1 cellular context compared by ENCODE assay signal in the genomic region with DNA sequence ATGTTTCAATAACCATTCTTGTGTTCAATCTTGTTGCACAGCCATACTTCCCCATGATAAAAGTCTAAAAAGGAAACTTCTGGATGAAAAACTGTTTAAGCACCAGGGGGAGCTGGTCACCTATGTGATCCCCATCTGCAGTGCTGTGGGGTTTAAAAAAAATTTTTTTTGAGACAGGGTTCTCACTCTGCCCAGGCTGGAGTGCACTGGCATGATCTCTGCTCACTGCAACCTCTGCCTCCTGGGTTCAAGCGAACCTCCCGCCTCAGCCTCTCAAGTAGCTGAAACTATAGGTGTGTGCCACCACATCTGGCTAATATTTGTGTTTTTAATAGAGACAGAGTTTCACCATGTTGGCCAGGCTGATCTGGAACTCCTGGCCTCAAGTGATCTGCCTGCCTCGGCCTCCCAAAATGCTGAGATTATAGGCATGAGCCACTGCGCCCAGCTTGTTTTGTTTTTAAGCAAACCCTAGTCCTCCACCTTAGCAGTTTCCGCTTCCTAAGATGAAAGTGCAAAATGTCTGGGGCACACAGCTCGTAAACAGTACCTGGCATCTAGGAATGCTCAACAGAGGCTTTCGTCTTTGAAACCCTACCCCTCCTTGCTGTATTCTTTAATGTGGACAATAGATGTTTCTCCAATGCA.
TF ChIP-seq lines count a peak whose summit lies in the region.

No MANE protein-coding gene starts in this region.

TF ChIP-seq in HepG2, 621 proteins besides CTCF, POLR2A, EP300 and RAD21 (continued from another document and continues in another):
- TF ChIP-seq, protein P1, sequence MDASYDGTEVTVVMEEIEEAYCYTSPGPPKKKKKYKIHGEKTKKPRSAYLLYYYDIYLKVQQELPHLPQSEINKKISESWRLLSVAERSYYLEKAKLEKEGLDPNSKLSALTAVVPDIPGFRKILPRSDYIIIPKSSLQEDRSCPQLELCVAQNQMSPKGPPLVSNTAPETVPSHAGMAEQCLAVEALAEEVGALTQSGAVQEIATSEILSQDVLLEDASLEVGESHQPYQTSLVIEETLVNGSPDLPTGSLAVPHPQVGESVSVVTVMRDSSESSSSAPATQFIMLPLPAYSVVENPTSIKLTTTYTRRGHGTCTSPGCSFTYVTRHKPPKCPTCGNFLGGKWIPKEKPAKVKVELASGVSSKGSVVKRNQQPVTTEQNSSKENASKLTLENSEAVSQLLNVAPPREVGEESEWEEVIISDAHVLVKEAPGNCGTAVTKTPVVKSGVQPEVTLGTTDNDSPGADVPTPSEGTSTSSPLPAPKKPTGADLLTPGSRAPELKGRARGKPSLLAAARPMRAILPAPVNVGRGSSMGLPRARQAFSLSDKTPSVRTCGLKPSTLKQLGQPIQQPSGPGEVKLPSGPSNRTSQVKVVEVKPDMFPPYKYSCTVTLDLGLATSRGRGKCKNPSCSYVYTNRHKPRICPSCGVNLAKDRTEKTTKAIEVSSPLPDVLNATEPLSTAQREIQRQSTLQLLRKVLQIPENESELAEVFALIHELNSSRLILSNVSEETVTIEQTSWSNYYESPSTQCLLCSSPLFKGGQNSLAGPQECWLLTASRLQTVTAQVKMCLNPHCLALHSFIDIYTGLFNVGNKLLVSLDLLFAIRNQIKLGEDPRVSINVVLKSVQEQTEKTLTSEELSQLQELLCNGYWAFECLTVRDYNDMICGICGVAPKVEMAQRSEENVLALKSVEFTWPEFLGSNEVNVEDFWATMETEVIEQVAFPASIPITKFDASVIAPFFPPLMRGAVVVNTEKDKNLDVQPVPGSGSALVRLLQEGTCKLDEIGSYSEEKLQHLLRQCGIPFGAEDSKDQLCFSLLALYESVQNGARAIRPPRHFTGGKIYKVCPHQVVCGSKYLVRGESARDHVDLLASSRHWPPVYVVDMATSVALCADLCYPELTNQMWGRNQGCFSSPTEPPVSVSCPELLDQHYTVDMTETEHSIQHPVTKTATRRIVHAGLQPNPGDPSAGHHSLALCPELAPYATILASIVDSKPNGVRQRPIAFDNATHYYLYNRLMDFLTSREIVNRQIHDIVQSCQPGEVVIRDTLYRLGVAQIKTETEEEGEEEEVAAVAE (CRISPR knock-in tag; IDR thresholded peaks at IDR 0.05; ENCODE audit: borderline replicate concordance), result no peak
- TF ChIP-seq REPIN1 (CRISPR knock-in tag; IDR thresholded peaks at IDR 0.05; ENCODE audit: borderline replicate concordance, low read depth) (no peak), CBX5 (CRISPR knock-in tag; IDR thresholded peaks at IDR 0.05; ENCODE audit: borderline replicate concordance) (no peak), RARA (CRISPR knock-in tag; IDR thresholded peaks at IDR 0.05) (no peak), ZKSCAN8 (CRISPR knock-in tag; IDR thresholded peaks at IDR 0.05; ENCODE audit: borderline replicate concordance) (0 out of 2 replicates have a peak, but pooled peaks have one; percentile 36), PAF1 (CRISPR knock-in tag; IDR thresholded peaks at IDR 0.05) (no peak), ZBTB7B (CRISPR knock-in tag; IDR thresholded peaks at IDR 0.05) (0 out of 2 replicates have a peak, but pooled peaks have one; percentile 19), GABPA (IDR thresholded peaks at IDR 0.05; ENCODE audit: low read depth, low read length) (no peak), GABPA (CRISPR knock-in tag; IDR thresholded peaks at IDR 0.05; ENCODE audit: low read depth) (no peak), HCFC1 (IDR thresholded peaks at IDR 0.05; ENCODE audit: low read depth, low read length) (no peak), MTF2 (CRISPR knock-in tag; IDR thresholded peaks at IDR 0.05; ENCODE audit: borderline replicate concordance) (no peak), ZBTB1 (CRISPR knock-in tag; IDR thresholded peaks at IDR 0.05; ENCODE audit: borderline replicate concordance) (no peak), TRIM24 (CRISPR knock-in tag; IDR thresholded peaks at IDR 0.05) (no peak), FOXA3 (CRISPR knock-in tag; IDR thresholded peaks at IDR 0.05) (no peak), KDM5B (CRISPR knock-in tag; IDR thresholded peaks at IDR 0.05; ENCODE audit: borderline replicate concordance) (no peak), ZC3H13 (CRISPR knock-in tag; IDR thresholded peaks at IDR 0.05) (no peak), MAF1 (CRISPR knock-in tag; IDR thresholded peaks at IDR 0.05; ENCODE audit: borderline replicate concordance) (no peak), GTF3A (CRISPR knock-in tag; conservative IDR thresholded peaks at IDR 0.05) (no peak), ZNF230 (CRISPR knock-in tag; IDR thresholded peaks at IDR 0.05) (no peak), TEAD3 (CRISPR knock-in tag; optimal IDR thresholded peaks at IDR 0.05; ENCODE audit: borderline replicate concordance) (no peak), CHD2 (IDR thresholded peaks at IDR 0.05; ENCODE audit: low read depth, low read length) (no peak), ZFP36 (IDR thresholded peaks at IDR 0.05; ENCODE audit: borderline replicate concordance, low read depth, low read length, partially characterized antibody) (peak; percentile 26), JUN (CRISPR knock-in tag; IDR thresholded peaks at IDR 0.05) (no peak), ZNF615 (CRISPR knock-in tag; IDR thresholded peaks at IDR 0.05; ENCODE audit: borderline replicate concordance) (no peak), HNRNPL (IDR thresholded peaks at IDR 0.05; ENCODE audit: low read depth, low read length) (0 out of 2 replicates have a peak, but pooled peaks have one; percentile 17), ZNF670 (CRISPR knock-in tag; IDR thresholded peaks at IDR 0.05; ENCODE audit: borderline replicate concordance) (no peak), MBNL3 (CRISPR knock-in tag; conservative IDR thresholded peaks at IDR 0.05) (no peak), HDAC2 (CRISPR knock-in tag; IDR thresholded peaks at IDR 0.05) (no peak; the same call in 1 of the 2 replicates), FOXK2 (IDR thresholded peaks at IDR 0.05) (no peak), ZNF605 (CRISPR knock-in tag; IDR thresholded peaks at IDR 0.05) (no peak), ZNF501 (CRISPR knock-in tag; IDR thresholded peaks at IDR 0.05) (peak; percentile 16; the same call in 1 of the 2 replicates), ZNF713 (CRISPR knock-in tag; IDR thresholded peaks at IDR 0.05) (no peak), ZIK1 (CRISPR knock-in tag; IDR thresholded peaks at IDR 0.05; ENCODE audit: borderline replicate concordance, low read depth) (no peak), ZMYM3 (CRISPR knock-in tag; IDR thresholded peaks at IDR 0.05) (peak; percentile 61), KMT2B (CRISPR knock-in tag; IDR thresholded peaks at IDR 0.05) (no peak), PCBP2 (optimal IDR thresholded peaks at IDR 0.05; ENCODE audit: low read depth, low read length, poor library complexity, severe bottlenecking) (no peak)
- TF ChIP-seq, protein P2, sequence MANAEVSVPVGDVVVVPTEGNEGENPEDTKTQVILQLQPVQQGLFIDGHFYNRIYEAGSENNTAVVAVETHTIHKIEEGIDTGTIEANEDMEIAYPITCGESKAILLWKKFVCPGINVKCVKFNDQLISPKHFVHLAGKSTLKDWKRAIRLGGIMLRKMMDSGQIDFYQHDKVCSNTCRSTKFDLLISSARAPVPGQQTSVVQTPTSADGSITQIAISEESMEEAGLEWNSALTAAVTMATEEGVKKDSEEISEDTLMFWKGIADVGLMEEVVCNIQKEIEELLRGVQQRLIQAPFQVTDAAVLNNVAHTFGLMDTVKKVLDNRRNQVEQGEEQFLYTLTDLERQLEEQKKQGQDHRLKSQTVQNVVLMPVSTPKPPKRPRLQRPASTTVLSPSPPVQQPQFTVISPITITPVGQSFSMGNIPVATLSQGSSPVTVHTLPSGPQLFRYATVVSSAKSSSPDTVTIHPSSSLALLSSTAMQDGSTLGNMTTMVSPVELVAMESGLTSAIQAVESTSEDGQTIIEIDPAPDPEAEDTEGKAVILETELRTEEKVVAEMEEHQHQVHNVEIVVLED (CRISPR knock-in tag; IDR thresholded peaks at IDR 0.05; ENCODE audit: borderline replicate concordance), result no peak
- TF ChIP-seq, protein P3, sequence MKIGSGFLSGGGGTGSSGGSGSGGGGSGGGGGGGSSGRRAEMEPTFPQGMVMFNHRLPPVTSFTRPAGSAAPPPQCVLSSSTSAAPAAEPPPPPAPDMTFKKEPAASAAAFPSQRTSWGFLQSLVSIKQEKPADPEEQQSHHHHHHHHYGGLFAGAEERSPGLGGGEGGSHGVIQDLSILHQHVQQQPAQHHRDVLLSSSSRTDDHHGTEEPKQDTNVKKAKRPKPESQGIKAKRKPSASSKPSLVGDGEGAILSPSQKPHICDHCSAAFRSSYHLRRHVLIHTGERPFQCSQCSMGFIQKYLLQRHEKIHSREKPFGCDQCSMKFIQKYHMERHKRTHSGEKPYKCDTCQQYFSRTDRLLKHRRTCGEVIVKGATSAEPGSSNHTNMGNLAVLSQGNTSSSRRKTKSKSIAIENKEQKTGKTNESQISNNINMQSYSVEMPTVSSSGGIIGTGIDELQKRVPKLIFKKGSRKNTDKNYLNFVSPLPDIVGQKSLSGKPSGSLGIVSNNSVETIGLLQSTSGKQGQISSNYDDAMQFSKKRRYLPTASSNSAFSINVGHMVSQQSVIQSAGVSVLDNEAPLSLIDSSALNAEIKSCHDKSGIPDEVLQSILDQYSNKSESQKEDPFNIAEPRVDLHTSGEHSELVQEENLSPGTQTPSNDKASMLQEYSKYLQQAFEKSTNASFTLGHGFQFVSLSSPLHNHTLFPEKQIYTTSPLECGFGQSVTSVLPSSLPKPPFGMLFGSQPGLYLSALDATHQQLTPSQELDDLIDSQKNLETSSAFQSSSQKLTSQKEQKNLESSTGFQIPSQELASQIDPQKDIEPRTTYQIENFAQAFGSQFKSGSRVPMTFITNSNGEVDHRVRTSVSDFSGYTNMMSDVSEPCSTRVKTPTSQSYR (CRISPR knock-in tag; IDR thresholded peaks at IDR 0.05; ENCODE audit: borderline replicate concordance), result no peak
- TF ChIP-seq, protein P4, sequence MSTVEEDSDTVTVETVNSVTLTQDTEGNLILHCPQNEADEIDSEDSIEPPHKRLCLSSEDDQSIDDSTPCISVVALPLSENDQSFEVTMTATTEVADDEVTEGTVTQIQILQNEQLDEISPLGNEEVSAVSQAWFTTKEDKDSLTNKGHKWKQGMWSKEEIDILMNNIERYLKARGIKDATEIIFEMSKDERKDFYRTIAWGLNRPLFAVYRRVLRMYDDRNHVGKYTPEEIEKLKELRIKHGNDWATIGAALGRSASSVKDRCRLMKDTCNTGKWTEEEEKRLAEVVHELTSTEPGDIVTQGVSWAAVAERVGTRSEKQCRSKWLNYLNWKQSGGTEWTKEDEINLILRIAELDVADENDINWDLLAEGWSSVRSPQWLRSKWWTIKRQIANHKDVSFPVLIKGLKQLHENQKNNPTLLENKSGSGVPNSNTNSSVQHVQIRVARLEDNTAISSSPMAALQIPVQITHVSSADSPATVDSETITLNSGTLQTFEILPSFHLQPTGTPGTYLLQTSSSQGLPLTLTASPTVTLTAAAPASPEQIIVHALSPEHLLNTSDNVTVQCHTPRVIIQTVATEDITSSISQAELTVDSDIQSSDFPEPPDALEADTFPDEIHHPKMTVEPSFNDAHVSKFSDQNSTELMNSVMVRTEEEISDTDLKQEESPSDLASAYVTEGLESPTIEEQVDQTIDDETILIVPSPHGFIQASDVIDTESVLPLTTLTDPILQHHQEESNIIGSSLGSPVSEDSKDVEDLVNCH (CRISPR knock-in tag; IDR thresholded peaks at IDR 0.05), result no peak
- TF ChIP-seq, protein P5, sequence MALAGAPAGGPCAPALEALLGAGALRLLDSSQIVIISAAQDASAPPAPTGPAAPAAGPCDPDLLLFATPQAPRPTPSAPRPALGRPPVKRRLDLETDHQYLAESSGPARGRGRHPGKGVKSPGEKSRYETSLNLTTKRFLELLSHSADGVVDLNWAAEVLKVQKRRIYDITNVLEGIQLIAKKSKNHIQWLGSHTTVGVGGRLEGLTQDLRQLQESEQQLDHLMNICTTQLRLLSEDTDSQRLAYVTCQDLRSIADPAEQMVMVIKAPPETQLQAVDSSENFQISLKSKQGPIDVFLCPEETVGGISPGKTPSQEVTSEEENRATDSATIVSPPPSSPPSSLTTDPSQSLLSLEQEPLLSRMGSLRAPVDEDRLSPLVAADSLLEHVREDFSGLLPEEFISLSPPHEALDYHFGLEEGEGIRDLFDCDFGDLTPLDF (CRISPR knock-in tag; IDR thresholded peaks at IDR 0.05), result no peak
- TF ChIP-seq, protein P6, sequence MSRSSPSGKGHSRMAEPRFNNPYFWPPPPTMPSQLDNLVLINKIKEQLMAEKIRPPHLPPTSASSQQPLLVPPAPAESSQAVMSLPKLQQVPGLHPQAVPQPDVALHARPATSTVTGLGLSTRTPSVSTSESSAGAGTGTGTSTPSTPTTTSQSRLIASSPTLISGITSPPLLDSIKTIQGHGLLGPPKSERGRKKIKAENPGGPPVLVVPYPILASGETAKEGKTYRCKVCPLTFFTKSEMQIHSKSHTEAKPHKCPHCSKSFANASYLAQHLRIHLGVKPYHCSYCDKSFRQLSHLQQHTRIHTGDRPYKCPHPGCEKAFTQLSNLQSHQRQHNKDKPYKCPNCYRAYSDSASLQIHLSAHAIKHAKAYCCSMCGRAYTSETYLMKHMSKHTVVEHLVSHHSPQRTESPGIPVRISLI (CRISPR knock-in tag; IDR thresholded peaks at IDR 0.05; ENCODE audit: borderline replicate concordance), result peak; percentile 91
- TF ChIP-seq, protein P7, sequence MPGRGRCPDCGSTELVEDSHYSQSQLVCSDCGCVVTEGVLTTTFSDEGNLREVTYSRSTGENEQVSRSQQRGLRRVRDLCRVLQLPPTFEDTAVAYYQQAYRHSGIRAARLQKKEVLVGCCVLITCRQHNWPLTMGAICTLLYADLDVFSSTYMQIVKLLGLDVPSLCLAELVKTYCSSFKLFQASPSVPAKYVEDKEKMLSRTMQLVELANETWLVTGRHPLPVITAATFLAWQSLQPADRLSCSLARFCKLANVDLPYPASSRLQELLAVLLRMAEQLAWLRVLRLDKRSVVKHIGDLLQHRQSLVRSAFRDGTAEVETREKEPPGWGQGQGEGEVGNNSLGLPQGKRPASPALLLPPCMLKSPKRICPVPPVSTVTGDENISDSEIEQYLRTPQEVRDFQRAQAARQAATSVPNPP (CRISPR knock-in tag; IDR thresholded peaks at IDR 0.05), result no peak
- TF ChIP-seq, protein P8, sequence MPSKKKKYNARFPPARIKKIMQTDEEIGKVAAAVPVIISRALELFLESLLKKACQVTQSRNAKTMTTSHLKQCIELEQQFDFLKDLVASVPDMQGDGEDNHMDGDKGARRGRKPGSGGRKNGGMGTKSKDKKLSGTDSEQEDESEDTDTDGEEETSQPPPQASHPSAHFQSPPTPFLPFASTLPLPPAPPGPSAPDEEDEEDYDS (CRISPR knock-in tag; IDR thresholded peaks at IDR 0.05), result no peak
- TF ChIP-seq, protein P9, sequence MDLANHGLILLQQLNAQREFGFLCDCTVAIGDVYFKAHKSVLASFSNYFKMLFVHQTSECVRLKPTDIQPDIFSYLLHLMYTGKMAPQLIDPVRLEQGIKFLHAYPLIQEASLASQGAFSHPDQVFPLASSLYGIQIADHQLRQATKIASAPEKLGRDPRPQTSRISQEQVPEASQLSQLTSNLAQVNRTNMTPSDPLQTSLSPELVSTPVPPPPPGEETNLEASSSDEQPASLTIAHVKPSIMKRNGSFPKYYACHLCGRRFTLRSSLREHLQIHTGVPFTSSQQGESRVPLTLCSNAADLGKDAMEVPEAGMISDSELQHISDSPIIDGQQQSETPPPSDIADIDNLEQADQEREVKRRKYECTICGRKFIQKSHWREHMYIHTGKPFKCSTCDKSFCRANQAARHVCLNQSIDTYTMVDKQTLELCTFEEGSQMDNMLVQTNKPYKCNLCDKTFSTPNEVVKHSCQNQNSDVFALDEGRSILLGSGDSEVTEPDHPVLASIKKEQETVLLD (CRISPR knock-in tag; IDR thresholded peaks at IDR 0.05; ENCODE audit: low read depth), result no peak
- TF ChIP-seq, protein P10, sequence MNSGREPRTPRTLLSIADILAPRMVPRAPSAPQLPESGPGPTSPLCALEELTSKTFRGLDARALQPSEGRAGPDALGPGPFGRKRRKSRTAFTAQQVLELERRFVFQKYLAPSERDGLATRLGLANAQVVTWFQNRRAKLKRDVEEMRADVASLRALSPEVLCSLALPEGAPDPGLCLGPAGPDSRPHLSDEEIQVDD (CRISPR knock-in tag; IDR thresholded peaks at IDR 0.05; ENCODE audit: borderline replicate concordance), result no peak
